ENCODE assay signal across 9 cellular contexts in genomic region chr3:151875759-151876158, GRCh38. TPM values are rescaled to one million over a fixed set of nuclear protein-coding genes. Genes with fewer than 3 reads are reported as not detected.
DNase-seq lines count a peak whose midpoint lies in the region; ATAC-seq and TF ChIP-seq lines count a peak whose summit lies in the region.
"Had no signal": no experiment of that assay in that cellular context is flagged by ENCODE, and none has a peak within 500 bp of the region (broad histone marks: within the 10 kb centered on the region; RNA-seq: fewer than 3 reads in every experiment).

No MANE protein-coding gene starts in this region.

- TF ChIP-seq POLR2A in spleen (IDR thresholded peaks at IDR 0.05): no peak

- H3K27ac ChIP-seq in spleen: peak overlapping the region in 6 of 8 donors; percentile 66 to 80 (median 78)

- DNase-seq in NK-92 treated with Interleukin-12 subunit alpha and Interleukin-12 subunit beta, amount 100 ng/mL, for 24 hours (lab: John Stamatoyannopoulos, UW): peak; percentile 8
- no peak for DNase-seq in NK-92 (lab: John Stamatoyannopoulos, UW; ENCODE audit: unreplicated experiment)
- DNase-seq in SKM-1 (lab: John Stamatoyannopoulos, UW; ENCODE audit: unreplicated experiment): peak; percentile 95
- no peak for DNase-seq in spleen
- no peak for DNase-seq in COLO668 (lab: John Stamatoyannopoulos, UW; ENCODE audit: unreplicated experiment)
- DNase-seq in NCI-H226: no peak
- DNase-seq: NCI-H524 treated with DMSO at 0.1 percent for 48 hours had no signal

- WGBS in spleen, 5 donors: 18 to 29% (median 23%) methylated on average over 3 of the region's 3 CpGs

- TF ChIP-seq CTCF in spleen (IDR thresholded peaks at IDR 0.05 in 8 of 11, conservative IDR thresholded peaks at IDR 0.05 in 3 of 11): no peak

- H3K36me3 ChIP-seq in spleen: no peaks in the 10 kb centered on the region

- intact Hi-C loops in spleen (cut with DNase I; ENCODE audit: low total_unique reads): no loop called here

- peak overlapping the region in 2 of 8 donors; percentile 5 to 36 for H3K4me3 ChIP-seq in spleen

- peak; percentile 58 for ATAC-seq in HG03095 (IDR thresholded peaks at IDR 0.05; ENCODE audit: unreplicated experiment)
- ATAC-seq in esophagus mucosa: no peak

- no peaks in the 10 kb centered on the region for H3K9me3 ChIP-seq in spleen

- H3K4me1 ChIP-seq in spleen: peaks cover 0 to 65% (median 30%) of the 10 kb centered on the region in 6 donors

- H3K27me3 ChIP-seq in spleen (replicated peaks in 1 of 7): no peaks in the 10 kb centered on the region

RNA-seq across cellular contexts. Expression of gene SUCNR1, which starts 2.3 kb away (rescaled TPM):
- total RNA-seq in spleen (10 to 100 TPM in 5 of 7 donors, 1 to 10 TPM in 2; 6.5 to 21.5 (median 11.7) TPM), esophagus mucosa (not detected)
- polyA plus RNA-seq in spleen: under 1 TPM; 0.37 to 0.96 (median 0.65) TPM

Comparison
In these comparisons a context has a peak if more than half of its experiments do, and no peak if none do; other contexts are left out.
1. DNase-seq: peak in NK-92 treated with Interleukin-12 subunit alpha and Interleukin-12 subunit beta, amount 100 ng/mL, for 24 hours (single experiment) and SKM-1 (single experiment); none in NK-92 (single experiment), spleen (single experiment), COLO668 (single experiment) and NCI-H226 (single experiment).